Comparison of ENCODE assay signal across 1 cellular context in the genomic region with DNA sequence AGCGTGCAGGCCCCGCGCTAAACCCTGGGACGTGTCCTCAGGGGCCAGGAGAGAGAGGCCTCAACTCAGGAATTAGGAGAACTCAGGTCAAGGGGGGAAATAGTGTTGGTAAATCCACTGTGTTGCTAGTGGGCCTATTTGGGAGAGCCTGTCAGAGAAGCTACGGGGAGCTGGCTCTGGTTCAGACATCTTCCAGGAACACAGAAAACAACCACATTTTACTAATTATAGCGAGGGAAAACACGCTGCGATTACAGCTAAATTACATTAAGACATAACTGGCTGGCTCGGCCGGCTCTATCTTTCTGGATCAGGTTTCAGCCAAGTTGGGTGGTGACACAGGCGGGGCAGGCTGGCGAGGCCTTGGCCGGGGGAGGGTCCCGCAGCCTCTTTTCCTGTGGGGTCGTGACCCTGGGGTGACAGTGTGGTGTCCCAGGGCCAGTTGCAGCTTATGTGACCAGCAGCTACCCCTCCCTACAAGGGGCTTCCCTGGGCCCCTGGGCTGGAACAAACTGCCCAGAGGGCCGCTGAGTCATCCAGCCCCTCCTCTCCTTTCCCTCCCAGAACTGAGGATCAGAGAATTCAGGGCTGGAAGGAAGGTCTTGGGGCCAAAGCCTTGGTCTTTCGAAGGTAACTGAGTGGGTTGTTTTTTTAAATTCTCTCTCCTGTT.
TF ChIP-seq lines count a peak whose summit lies in the region.

No MANE protein-coding gene starts in this region.

TF ChIP-seq in K562, 482 proteins besides CTCF, POLR2A, EP300 and RAD21 (continued from another document and continues in another):
- TF ChIP-seq, protein P1, sequence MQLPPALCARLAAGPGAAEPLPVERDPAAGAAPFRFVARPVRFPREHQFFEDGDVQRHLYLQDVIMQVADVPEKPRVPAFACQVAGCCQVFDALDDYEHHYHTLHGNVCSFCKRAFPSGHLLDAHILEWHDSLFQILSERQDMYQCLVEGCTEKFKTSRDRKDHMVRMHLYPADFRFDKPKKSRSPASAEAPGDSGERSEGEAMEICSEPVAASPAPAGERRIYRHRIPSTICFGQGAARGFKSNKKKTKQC (CRISPR knock-in tag; IDR thresholded peaks at IDR 0.05), result no peak
- no peak; a peak in 1 of 4 replicates for TF ChIP-seq SIX5 (IDR thresholded peaks at IDR 0.05; ENCODE audit: borderline replicate concordance in 1 of 2, insufficient read depth in 1 of 2, low read depth in 1 of 2, low read length in 2 of 2)
- no peak for TF ChIP-seq ZNF3 (CRISPR knock-in tag; IDR thresholded peaks at IDR 0.05)
- 0 out of 2 replicates have a peak, but pooled peaks have one; percentile 59 for TF ChIP-seq XRCC5 (IDR thresholded peaks at IDR 0.05; ENCODE audit: low read depth, low read length)
- no peak for TF ChIP-seq IRF2 (CRISPR knock-in tag; IDR thresholded peaks at IDR 0.05)
- no peak for TF ChIP-seq EGR1 (conservative IDR thresholded peaks at IDR 0.05)
- TF ChIP-seq KDM4B (IDR thresholded peaks at IDR 0.05; ENCODE audit: borderline replicate concordance in 2 of 2, low read depth in 1 of 2), result 0 out of 4 replicates have a peak, but pooled peaks of 1 of the 2 experiments have one; percentile 37
- TF ChIP-seq, protein P2, sequence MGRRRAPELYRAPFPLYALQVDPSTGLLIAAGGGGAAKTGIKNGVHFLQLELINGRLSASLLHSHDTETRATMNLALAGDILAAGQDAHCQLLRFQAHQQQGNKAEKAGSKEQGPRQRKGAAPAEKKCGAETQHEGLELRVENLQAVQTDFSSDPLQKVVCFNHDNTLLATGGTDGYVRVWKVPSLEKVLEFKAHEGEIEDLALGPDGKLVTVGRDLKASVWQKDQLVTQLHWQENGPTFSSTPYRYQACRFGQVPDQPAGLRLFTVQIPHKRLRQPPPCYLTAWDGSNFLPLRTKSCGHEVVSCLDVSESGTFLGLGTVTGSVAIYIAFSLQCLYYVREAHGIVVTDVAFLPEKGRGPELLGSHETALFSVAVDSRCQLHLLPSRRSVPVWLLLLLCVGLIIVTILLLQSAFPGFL (CRISPR knock-in tag; IDR thresholded peaks at IDR 0.05), result 0 out of 2 replicates have a peak, but pooled peaks have one; percentile 35
- no peak for TF ChIP-seq ZBTB1 (CRISPR knock-in tag; IDR thresholded peaks at IDR 0.05; ENCODE audit: borderline replicate concordance, low read depth)
- TF ChIP-seq, protein P3, sequence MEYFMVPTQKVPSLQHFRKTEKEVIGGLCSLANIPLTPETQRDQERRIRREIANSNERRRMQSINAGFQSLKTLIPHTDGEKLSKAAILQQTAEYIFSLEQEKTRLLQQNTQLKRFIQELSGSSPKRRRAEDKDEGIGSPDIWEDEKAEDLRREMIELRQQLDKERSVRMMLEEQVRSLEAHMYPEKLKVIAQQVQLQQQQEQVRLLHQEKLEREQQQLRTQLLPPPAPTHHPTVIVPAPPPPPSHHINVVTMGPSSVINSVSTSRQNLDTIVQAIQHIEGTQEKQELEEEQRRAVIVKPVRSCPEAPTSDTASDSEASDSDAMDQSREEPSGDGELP (CRISPR knock-in tag; IDR thresholded peaks at IDR 0.05; ENCODE audit: borderline replicate concordance), result peak; percentile 62; the same call in 1 of the 2 replicates
- no peak for TF ChIP-seq CBX2 (IDR thresholded peaks at IDR 0.05; ENCODE audit: insufficient read depth, low read length, poor library complexity, severe bottlenecking)
- no peak for TF ChIP-seq IFI16 (CRISPR knock-in tag; IDR thresholded peaks at IDR 0.05)
- TF ChIP-seq L3MBTL2 (IDR thresholded peaks at IDR 0.05), result peak; percentile 76
- TF ChIP-seq CBX3 (IDR thresholded peaks at IDR 0.05; ENCODE audit: borderline replicate concordance in 1 of 2, low read length in 2 of 2), result peak in 1 of 2 experiments; percentile 70; a peak in 1 of 3 replicates
- TF ChIP-seq FOXK2 (conservative IDR thresholded peaks at IDR 0.05 in 1 of 2, IDR thresholded peaks at IDR 0.05 in 1 of 2; ENCODE audit: low read depth in 2 of 2), result 0 out of 4 replicates have a peak, but pooled peaks of 1 of the 2 experiments have one; percentile 9
- TF ChIP-seq TAL1 (IDR thresholded peaks at IDR 0.05), result no peak
- peak; percentile 14; the same call in 1 of the 2 replicates for TF ChIP-seq GABPA (tag; conservative IDR thresholded peaks at IDR 0.05; ENCODE audit: low read depth)
- no peak; the same call in 1 of the 2 replicates for TF ChIP-seq ZNF24 (IDR thresholded peaks at IDR 0.05)
- TF ChIP-seq, protein P4, sequence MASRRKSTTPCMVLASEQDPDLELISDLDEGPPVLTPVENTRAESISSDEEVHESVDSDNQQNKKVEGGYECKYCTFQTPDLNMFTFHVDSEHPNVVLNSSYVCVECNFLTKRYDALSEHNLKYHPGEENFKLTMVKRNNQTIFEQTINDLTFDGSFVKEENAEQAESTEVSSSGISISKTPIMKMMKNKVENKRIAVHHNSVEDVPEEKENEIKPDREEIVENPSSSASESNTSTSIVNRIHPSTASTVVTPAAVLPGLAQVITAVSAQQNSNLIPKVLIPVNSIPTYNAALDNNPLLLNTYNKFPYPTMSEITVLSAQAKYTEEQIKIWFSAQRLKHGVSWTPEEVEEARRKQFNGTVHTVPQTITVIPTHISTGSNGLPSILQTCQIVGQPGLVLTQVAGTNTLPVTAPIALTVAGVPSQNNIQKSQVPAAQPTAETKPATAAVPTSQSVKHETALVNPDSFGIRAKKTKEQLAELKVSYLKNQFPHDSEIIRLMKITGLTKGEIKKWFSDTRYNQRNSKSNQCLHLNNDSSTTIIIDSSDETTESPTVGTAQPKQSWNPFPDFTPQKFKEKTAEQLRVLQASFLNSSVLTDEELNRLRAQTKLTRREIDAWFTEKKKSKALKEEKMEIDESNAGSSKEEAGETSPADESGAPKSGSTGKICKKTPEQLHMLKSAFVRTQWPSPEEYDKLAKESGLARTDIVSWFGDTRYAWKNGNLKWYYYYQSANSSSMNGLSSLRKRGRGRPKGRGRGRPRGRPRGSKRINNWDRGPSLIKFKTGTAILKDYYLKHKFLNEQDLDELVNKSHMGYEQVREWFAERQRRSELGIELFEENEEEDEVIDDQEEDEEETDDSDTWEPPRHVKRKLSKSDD (conservative IDR thresholded peaks at IDR 0.05; ENCODE audit: low read length), result no peak
- peak; percentile 55 for TF ChIP-seq ESRRA (IDR thresholded peaks at IDR 0.05; ENCODE audit: borderline replicate concordance, low read depth)
- no peak for TF ChIP-seq CC2D1A (IDR thresholded peaks at IDR 0.05)
- peak; percentile 52; the same call in 1 of the 2 replicates for TF ChIP-seq LEF1 (IDR thresholded peaks at IDR 0.05)
- TF ChIP-seq MEIS2 (IDR thresholded peaks at IDR 0.05; ENCODE audit: partially characterized antibody), result peak; percentile 13
- peak; percentile 96 for TF ChIP-seq TAF9B (IDR thresholded peaks at IDR 0.05; ENCODE audit: partially characterized antibody)
- no peak for TF ChIP-seq SMC3 (conservative IDR thresholded peaks at IDR 0.05; ENCODE audit: insufficient read depth, low read depth, low read length)
- TF ChIP-seq, protein P5, sequence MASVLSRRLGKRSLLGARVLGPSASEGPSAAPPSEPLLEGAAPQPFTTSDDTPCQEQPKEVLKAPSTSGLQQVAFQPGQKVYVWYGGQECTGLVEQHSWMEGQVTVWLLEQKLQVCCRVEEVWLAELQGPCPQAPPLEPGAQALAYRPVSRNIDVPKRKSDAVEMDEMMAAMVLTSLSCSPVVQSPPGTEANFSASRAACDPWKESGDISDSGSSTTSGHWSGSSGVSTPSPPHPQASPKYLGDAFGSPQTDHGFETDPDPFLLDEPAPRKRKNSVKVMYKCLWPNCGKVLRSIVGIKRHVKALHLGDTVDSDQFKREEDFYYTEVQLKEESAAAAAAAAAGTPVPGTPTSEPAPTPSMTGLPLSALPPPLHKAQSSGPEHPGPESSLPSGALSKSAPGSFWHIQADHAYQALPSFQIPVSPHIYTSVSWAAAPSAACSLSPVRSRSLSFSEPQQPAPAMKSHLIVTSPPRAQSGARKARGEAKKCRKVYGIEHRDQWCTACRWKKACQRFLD (CRISPR knock-in tag; IDR thresholded peaks at IDR 0.05), result peak; percentile 59; the same call in 1 of the 2 replicates
- peak; percentile 94 for TF ChIP-seq FOSL1 (tag; conservative IDR thresholded peaks at IDR 0.05)
- TF ChIP-seq, protein P6, sequence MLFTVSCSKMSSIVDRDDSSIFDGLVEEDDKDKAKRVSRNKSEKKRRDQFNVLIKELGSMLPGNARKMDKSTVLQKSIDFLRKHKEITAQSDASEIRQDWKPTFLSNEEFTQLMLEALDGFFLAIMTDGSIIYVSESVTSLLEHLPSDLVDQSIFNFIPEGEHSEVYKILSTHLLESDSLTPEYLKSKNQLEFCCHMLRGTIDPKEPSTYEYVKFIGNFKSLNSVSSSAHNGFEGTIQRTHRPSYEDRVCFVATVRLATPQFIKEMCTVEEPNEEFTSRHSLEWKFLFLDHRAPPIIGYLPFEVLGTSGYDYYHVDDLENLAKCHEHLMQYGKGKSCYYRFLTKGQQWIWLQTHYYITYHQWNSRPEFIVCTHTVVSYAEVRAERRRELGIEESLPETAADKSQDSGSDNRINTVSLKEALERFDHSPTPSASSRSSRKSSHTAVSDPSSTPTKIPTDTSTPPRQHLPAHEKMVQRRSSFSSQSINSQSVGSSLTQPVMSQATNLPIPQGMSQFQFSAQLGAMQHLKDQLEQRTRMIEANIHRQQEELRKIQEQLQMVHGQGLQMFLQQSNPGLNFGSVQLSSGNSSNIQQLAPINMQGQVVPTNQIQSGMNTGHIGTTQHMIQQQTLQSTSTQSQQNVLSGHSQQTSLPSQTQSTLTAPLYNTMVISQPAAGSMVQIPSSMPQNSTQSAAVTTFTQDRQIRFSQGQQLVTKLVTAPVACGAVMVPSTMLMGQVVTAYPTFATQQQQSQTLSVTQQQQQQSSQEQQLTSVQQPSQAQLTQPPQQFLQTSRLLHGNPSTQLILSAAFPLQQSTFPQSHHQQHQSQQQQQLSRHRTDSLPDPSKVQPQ (CRISPR knock-in tag; IDR thresholded peaks at IDR 0.05; ENCODE audit: borderline replicate concordance), result no peak
- no peak for TF ChIP-seq YBX1 (IDR thresholded peaks at IDR 0.05)
- TF ChIP-seq, protein P7, sequence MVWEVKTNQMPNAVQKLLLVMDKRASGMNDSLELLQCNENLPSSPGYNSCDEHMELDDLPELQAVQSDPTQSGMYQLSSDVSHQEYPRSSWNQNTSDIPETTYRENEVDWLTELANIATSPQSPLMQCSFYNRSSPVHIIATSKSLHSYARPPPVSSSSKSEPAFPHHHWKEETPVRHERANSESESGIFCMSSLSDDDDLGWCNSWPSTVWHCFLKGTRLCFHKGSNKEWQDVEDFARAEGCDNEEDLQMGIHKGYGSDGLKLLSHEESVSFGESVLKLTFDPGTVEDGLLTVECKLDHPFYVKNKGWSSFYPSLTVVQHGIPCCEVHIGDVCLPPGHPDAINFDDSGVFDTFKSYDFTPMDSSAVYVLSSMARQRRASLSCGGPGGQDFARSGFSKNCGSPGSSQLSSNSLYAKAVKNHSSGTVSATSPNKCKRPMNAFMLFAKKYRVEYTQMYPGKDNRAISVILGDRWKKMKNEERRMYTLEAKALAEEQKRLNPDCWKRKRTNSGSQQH (CRISPR knock-in tag; IDR thresholded peaks at IDR 0.05), result no peak
- TF ChIP-seq NFATC3 (IDR thresholded peaks at IDR 0.05), result no peak
- TF ChIP-seq, protein P8, sequence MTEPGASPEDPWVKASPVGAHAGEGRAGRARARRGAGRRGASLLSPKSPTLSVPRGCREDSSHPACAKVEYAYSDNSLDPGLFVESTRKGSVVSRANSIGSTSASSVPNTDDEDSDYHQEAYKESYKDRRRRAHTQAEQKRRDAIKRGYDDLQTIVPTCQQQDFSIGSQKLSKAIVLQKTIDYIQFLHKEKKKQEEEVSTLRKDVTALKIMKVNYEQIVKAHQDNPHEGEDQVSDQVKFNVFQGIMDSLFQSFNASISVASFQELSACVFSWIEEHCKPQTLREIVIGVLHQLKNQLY (CRISPR knock-in tag; conservative IDR thresholded peaks at IDR 0.05), result no peak
- peak; percentile 40; the same call in 1 of the 2 replicates for TF ChIP-seq NR4A1 (CRISPR knock-in tag; IDR thresholded peaks at IDR 0.05)
- TF ChIP-seq NR4A1 (tag; IDR thresholded peaks at IDR 0.05), result no peak
- no peak for TF ChIP-seq ZNF174 (CRISPR knock-in tag; IDR thresholded peaks at IDR 0.05)
- peak; percentile 87 for TF ChIP-seq MAFG (tag; conservative IDR thresholded peaks at IDR 0.05)
- TF ChIP-seq EP400 (IDR thresholded peaks at IDR 0.05), result no peak; the same call in 1 of the 2 replicates
- no peak for TF ChIP-seq MYBL2 (IDR thresholded peaks at IDR 0.05; ENCODE audit: low read depth)
- no peak for TF ChIP-seq MYBL2 (CRISPR knock-in tag; IDR thresholded peaks at IDR 0.05; ENCODE audit: borderline replicate concordance)
- TF ChIP-seq FOXP1 (CRISPR knock-in tag; IDR thresholded peaks at IDR 0.05), result 0 out of 2 replicates have a peak, but pooled peaks have one; percentile 33
- TF ChIP-seq CREB1 (IDR thresholded peaks at IDR 0.05), result no peak
- TF ChIP-seq CREB1 (CRISPR knock-in tag; IDR thresholded peaks at IDR 0.05), result no peak
- peak; percentile 81; the same call in 1 of the 2 replicates for TF ChIP-seq ATF7 (IDR thresholded peaks at IDR 0.05)
- TF ChIP-seq NEUROD1 (IDR thresholded peaks at IDR 0.05; ENCODE audit: borderline replicate concordance, low read depth, low read length, partially characterized antibody), result peak; percentile 73
- no peak for TF ChIP-seq ARHGAP35 (IDR thresholded peaks at IDR 0.05; ENCODE audit: partially characterized antibody)
- TF ChIP-seq SRSF1 (IDR thresholded peaks at IDR 0.05; ENCODE audit: low read depth, low read length), result no peak
- TF ChIP-seq FOXM1 (IDR thresholded peaks at IDR 0.05; ENCODE audit: low read depth), result no peak
- no peak for TF ChIP-seq FOXM1 (CRISPR knock-in tag; IDR thresholded peaks at IDR 0.05; ENCODE audit: low read depth)
- no peak for TF ChIP-seq BACH1 (tag; IDR thresholded peaks at IDR 0.05)
- TF ChIP-seq NCOA6 (IDR thresholded peaks at IDR 0.05), result no peak
- TF ChIP-seq, protein P9, sequence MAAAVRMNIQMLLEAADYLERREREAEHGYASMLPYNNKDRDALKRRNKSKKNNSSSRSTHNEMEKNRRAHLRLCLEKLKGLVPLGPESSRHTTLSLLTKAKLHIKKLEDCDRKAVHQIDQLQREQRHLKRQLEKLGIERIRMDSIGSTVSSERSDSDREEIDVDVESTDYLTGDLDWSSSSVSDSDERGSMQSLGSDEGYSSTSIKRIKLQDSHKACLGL (CRISPR knock-in tag; IDR thresholded peaks at IDR 0.05; ENCODE audit: borderline replicate concordance, poor library complexity, severe bottlenecking), result no peak
- TF ChIP-seq GABPB1 (CRISPR knock-in tag; IDR thresholded peaks at IDR 0.05), result no peak
- no peak for TF ChIP-seq ZBTB8A (IDR thresholded peaks at IDR 0.05; ENCODE audit: partially characterized antibody)
- TF ChIP-seq BRD9 (IDR thresholded peaks at IDR 0.05; ENCODE audit: low read depth, partially characterized antibody), result peak; percentile 36
- no peak for TF ChIP-seq NELFE (IDR thresholded peaks at IDR 0.05; ENCODE audit: insufficient read depth, insufficient read length)
- TF ChIP-seq, protein P10, sequence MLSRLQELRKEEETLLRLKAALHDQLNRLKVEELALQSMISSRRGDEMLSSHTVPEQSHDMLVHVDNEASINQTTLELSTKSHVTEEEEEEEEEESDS (CRISPR knock-in tag; IDR thresholded peaks at IDR 0.05), result no peak
- no peak for TF ChIP-seq NCOA4 (IDR thresholded peaks at IDR 0.05; ENCODE audit: partially characterized antibody)
- no peak for TF ChIP-seq SRSF7 (optimal IDR thresholded peaks at IDR 0.05; ENCODE audit: low read depth, low read length)
